In the genomic region with DNA sequence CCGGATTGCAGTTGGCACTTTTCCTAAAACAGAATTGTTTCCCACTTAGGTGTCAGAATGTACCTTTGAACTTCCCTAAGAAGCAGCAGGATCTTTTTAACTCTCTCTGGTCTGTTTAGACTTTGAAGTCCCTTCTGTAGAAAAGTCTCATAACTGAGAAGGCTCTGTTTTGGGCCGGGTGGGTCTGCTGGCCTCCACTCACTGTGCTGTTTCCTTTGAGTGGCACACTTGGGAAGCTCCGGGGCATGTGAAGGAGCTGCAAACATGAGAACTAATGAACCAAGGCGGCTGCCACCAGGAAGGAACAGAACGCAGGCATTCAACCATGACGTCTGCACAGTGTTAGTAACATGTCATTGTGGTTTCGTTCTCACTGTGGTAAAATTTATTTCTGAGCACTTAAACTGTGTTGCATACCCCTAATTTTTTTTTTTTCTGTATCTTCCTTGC, we compare ENCODE assay signal across 9 cellular contexts. TPM values are rescaled to one million over a fixed set of nuclear protein-coding genes. Genes with fewer than 3 reads are reported as not detected.
DNase-seq lines count a peak whose midpoint lies in the region; ATAC-seq and TF ChIP-seq lines count a peak whose summit lies in the region.
"Had no signal": no experiment of that assay in that cellular context is flagged by ENCODE, and none has a peak within 500 bp of the region (broad histone marks: within the 10 kb centered on the region; RNA-seq: fewer than 3 reads in every experiment).

No MANE protein-coding gene starts in this region.

- H3K4me3 Mint-ChIP-seq in stimulated activated naive B cell treated with anti-CD40 and anti-IgM and Interleukin-4, amounts not matched to agents 10 μg/mL and 1 μg/mL and 100 μg/mL, for 72 hours = peak overlapping the region; percentile 68 to 82

- TF ChIP-seq CTCF in foreskin keratinocyte (conservative IDR thresholded peaks at IDR 0.05) = no peak

- H3K27me3 ChIP-seq in foreskin keratinocyte = no peaks in the 10 kb centered on the region

- H3K27ac Mint-ChIP-seq in stimulated activated naive B cell treated with anti-CD40 and anti-IgM and Interleukin-4, amounts not matched to agents 10 μg/mL and 1 μg/mL and 100 μg/mL, for 72 hours = peak overlapping the region; percentile 95

- peaks cover 29 to 73% of the 10 kb centered on the region in 2 donors for H3K4me1 Mint-ChIP-seq in stimulated activated naive B cell treated with anti-CD40 and anti-IgM and Interleukin-4, amounts not matched to agents 10 μg/mL and 1 μg/mL and 100 μg/mL, for 72 hours

- peaks cover 3% of the 10 kb centered on the region for H3K4me1 ChIP-seq in foreskin keratinocyte

- no peak overlapping the region for H3K27ac ChIP-seq in foreskin keratinocyte
- H3K27ac ChIP-seq: 22Rv1 had no signal

- H3K9me3 Mint-ChIP-seq in stimulated activated naive B cell treated with anti-CD40 and anti-IgM and Interleukin-4, amounts not matched to agents 10 μg/mL and 1 μg/mL and 100 μg/mL, for 72 hours = peaks cover 0 to 1% of the 10 kb centered on the region in 2 donors

- H3K27me3 Mint-ChIP-seq in stimulated activated naive B cell treated with anti-CD40 and anti-IgM and Interleukin-4, amounts not matched to agents 10 μg/mL and 1 μg/mL and 100 μg/mL, for 72 hours = no peaks in the 10 kb centered on the region

- peaks cover 9 to 17% of the 10 kb centered on the region in 2 donors for H3K36me3 Mint-ChIP-seq in stimulated activated naive B cell treated with anti-CD40 and anti-IgM and Interleukin-4, amounts not matched to agents 10 μg/mL and 1 μg/mL and 100 μg/mL, for 72 hours

- DNase-seq in NCI-H2081 (lab: John Stamatoyannopoulos, UW) = peak; percentile 11 to 31
- no peak for DNase-seq in NCI-H2081 treated with DMSO at 0.1 percent for 48 hours (lab: John Stamatoyannopoulos, UW)
- DNase-seq in NCI-H187 treated with DMSO at 0.1 percent for 48 hours (lab: John Stamatoyannopoulos, UW) = peak; percentile 61
- peak; percentile 46 for DNase-seq in activated CD8-positive, alpha-beta memory T cell treated with anti-CD3 and anti-CD28 coated beads, Interleukin-2, amount 50 U/mL, for 24 hours (ENCODE audit: extremely low read depth)
- peak; percentile 87 for DNase-seq in left kidney (ENCODE audit: low read depth, low spot score)
- peak; percentile 58 for DNase-seq in stimulated activated naive B cell treated with anti-CD40 and anti-IgM and Interleukin-4, amounts not matched to agents 10 μg/mL and 1 μg/mL and 100 μg/mL, for 72 hours
- DNase-seq in foreskin keratinocyte = no peak
- DNase-seq in GOT3 (lab: John Stamatoyannopoulos, UW) = no peak

- ATAC-seq in stimulated activated naive B cell treated with anti-CD40 and anti-IgM and Interleukin-4, amounts not matched to agents 10 μg/mL and 1 μg/mL and 100 μg/mL, for 72 hours (replicated peaks) = peak; percentile 76 to 78
- ATAC-seq in foreskin keratinocyte = no peak

RNA-seq across cellular contexts. Expression of a gene that starts 19.5 kb away (rescaled TPM):
- total RNA-seq in foreskin keratinocyte = 0.04 and 0.10 TPM in 2 replicates
- polyA plus RNA-seq in foreskin keratinocyte = 0.06 TPM in 1 of 2 replicates, not detected in the other

RNA-seq across cellular contexts. Expression of a gene that starts 33.8 kb away (rescaled TPM):
- 15.2 and 15.9 TPM in 2 replicates for total RNA-seq in foreskin keratinocyte
- polyA plus RNA-seq in foreskin keratinocyte = 6.5 and 6.8 TPM in 2 replicates

Comparison
In these comparisons a context has a peak if more than half of its experiments do, and no peak if none do; other contexts are left out.
1. DNase-seq: peak in NCI-H2081 (2 of 2), NCI-H187 treated with DMSO at 0.1 percent for 48 hours (single experiment), activated CD8-positive, alpha-beta memory T cell treated with anti-CD3 and anti-CD28 coated beads, Interleukin-2, amount 50 U/mL, for 24 hours (single experiment), left kidney (single experiment) and stimulated activated naive B cell treated with anti-CD40 and anti-IgM and Interleukin-4, amounts not matched to agents 10 μg/mL and 1 μg/mL and 100 μg/mL, for 72 hours (single experiment); none in NCI-H2081 treated with DMSO at 0.1 percent for 48 hours (single experiment), foreskin keratinocyte (0 of 2) and GOT3 (single experiment).